ENCODE assay signal across 11 cellular contexts in the genomic region with DNA sequence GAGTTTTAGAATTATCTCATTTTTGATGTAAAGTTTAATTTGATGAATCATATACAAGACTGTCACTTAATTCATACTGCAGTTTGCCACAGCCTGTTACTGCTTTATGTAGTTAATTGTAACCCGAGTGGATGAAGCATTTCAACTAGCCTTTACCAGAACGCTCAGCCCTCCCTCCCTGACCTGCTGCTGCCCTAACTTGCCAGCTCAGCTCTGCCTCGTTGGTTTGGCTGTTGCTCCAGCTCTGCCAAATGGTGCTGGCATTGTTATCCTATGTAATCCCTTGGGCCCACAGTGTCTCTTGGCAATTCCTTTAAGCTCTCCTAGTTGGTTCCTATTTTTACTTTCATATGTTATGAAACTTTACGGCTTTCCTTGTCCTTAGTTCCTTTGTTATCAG.
DNase-seq lines count a peak whose midpoint lies in the region; ATAC-seq, FAIRE-seq and TF ChIP-seq lines count a peak whose summit lies in the region.
"Had no signal": no experiment of that assay in that cellular context is flagged by ENCODE, and none has a peak within 500 bp of the region (broad histone marks: within the 10 kb centered on the region; RNA-seq: fewer than 3 reads in every experiment).

No MANE protein-coding gene starts in this region.

- H3K27me3 Mint-ChIP-seq in chondrocyte (ENCODE audit: low read depth): no peaks in the 10 kb centered on the region
- no peaks in the 10 kb centered on the region for H3K27me3 Mint-ChIP-seq in osteocyte (ENCODE audit: unreplicated experiment)

- H3K4me3 Mint-ChIP-seq in chondrocyte (ENCODE audit: unreplicated experiment) (no peak overlapping the region), osteocyte (ENCODE audit: unreplicated experiment) (no peak overlapping the region)

- peaks cover 15% of the 10 kb centered on the region for H3K9me3 Mint-ChIP-seq in chondrocyte (ENCODE audit: low read depth)
- H3K9me3 Mint-ChIP-seq in osteocyte (ENCODE audit: unreplicated experiment): peaks cover 25% of the 10 kb centered on the region

- TF ChIP-seq CTCF in chondrocyte (IDR thresholded peaks at IDR 0.05) (no peak), osteocyte (IDR thresholded peaks at IDR 0.05) (no peak)

- H3K4me1 Mint-ChIP-seq in chondrocyte (ENCODE audit: low read depth) (peaks cover 57% of the 10 kb centered on the region), osteocyte (ENCODE audit: unreplicated experiment) (peaks cover 41% of the 10 kb centered on the region)

- FAIRE-seq in H54 (lab: Jason Lieb, UNC): peak; percentile 30

- H3K36me3 Mint-ChIP-seq in chondrocyte (ENCODE audit: low read depth) (peaks cover 13% of the 10 kb centered on the region), osteocyte (ENCODE audit: unreplicated experiment) (peaks cover 34% of the 10 kb centered on the region)

- no peak for TF ChIP-seq POLR2A in H54 (IDR thresholded peaks at IDR 0.05; ENCODE audit: low read depth, low read length)

- ATAC-seq in HG03439 (IDR thresholded peaks at IDR 0.05; ENCODE audit: unreplicated experiment): no peak
- ATAC-seq in left lobe of liver: no peak

- H3K27ac Mint-ChIP-seq in chondrocyte (ENCODE audit: unreplicated experiment) (peak overlapping the region; percentile 77), osteocyte (ENCODE audit: unreplicated experiment) (peak overlapping the region; percentile 80)

- DNase-seq in H54 (ENCODE audit: insufficient read length, low spot score) (peak; percentile 4), NCI-H2171 (lab: John Stamatoyannopoulos, UW) (peak; percentile 56), chondrocyte (ENCODE audit: low spot score) (no peak), osteocyte (ENCODE audit: extremely low spot score, unreplicated experiment) (no peak), left lobe of liver (ENCODE audit: low spot score) (no peak)
- no peak for DNase-seq in stimulated activated CD4-positive, alpha-beta T cell treated with anti-CD3 and anti-CD28 coated beads, Interleukin-4, amount 100 ng/mL, for 4 hours
- no peak for DNase-seq in effector CD8-positive, alpha-beta T cell (lab: John Stamatoyannopoulos, UW)
- DNase-seq: activated CD8-positive, alpha-beta memory T cell treated with anti-CD3 and anti-CD28 coated beads, Interleukin-2, amount 50 U/mL, for 48 hours; GF-D8; stimulated activated CD4-positive, alpha-beta T cell treated with anti-CD3 and anti-CD28 coated beads, Interleukin-2, amount 100 ng/mL, for 24 hours had no signal

Comparison
In these comparisons a context has a peak if more than half of its experiments do, and no peak if none do; other contexts are left out.
1. DNase-seq: peak in H54 (single experiment) and NCI-H2171 (single experiment); none in chondrocyte (single experiment), osteocyte (single experiment), stimulated activated CD4-positive, alpha-beta T cell treated with anti-CD3 and anti-CD28 coated beads, Interleukin-4, amount 100 ng/mL, for 4 hours (0 of 2), effector CD8-positive, alpha-beta T cell (single experiment) and left lobe of liver (single experiment).